ENCODE assay signal across 22 cellular contexts in the genomic region with DNA sequence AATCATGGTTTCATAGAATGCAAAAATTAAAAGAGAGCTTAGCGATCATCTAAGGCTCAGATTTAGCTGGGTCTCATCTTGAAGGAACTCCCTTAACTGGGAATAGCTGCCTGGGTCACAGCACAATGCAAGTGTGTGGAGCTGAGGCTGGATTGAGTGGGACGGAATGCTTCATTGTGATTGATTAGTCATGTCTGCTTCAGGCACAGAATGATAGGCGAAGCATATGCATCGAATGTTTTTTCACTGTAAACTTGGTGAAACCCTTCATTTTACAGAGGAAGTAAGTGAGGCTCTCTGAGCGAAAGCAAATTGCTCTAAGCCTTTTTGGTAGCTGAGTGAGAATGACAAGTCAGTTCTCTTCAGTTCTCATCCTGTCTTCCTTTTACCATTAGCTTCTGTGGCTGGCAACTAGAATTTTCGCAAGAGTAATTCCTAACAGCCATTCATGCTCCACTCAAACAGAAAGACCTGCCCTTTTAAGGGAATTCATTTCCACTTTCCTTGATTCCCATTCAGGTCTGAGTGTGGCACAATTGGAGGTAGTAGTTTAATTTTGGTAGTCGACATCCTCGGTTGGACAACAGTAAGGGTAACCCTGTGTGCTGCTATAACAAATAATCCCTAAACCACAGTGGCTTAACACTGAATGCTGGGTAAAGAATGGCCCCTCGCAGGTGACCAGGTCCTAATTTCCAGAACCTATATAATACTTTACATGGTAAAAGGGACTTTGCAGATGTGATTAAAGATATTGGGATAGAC.
"Had no signal": no experiment of that assay in that cellular context is flagged by ENCODE, and none has a peak within 500 bp of the region (broad histone marks: within the 10 kb centered on the region; RNA-seq: fewer than 3 reads in every experiment).

No MANE protein-coding gene starts in this region.

- ATAC-seq: esophagus mucosa; gastroesophageal sphincter; left cardiac atrium; left ventricle myocardium superior; natural killer cell treated with Interleukin-12 subunit alpha and Interleukin-12 subunit beta and Interleukin-15 and Interleukin-18, amount 100 ng/mL, for 72 hours; pancreas; right cardiac atrium; stimulated activated memory B cell treated with anti-CD40 and anti-IgM and Interleukin-4, amounts not matched to agents 10 μg/mL and 1 μg/mL and 100 μg/mL, for 72 hours had no signal

- FAIRE-seq: endometrium, kidney, pancreas had no signal

- H3K27me3 ChIP-seq: testis, tibial nerve had no signal

- H3K4me3 ChIP-seq: gastroesophageal sphincter, lung, pancreas, smooth muscle cell, testis, tibial nerve had no signal

- DNase-seq: effector memory CD4-positive, alpha-beta T cell; glutamatergic neuron; immature natural killer cell; kidney; left cardiac atrium; left ventricle myocardium superior; mesenchymal stem cell; midbrain; occipital lobe; pancreas; right cardiac atrium; stimulated activated CD4-positive, alpha-beta T cell treated with anti-CD3 and anti-CD28 coated beads, Interleukin-2, amount 100 ng/mL, for 48 hours; stimulated activated CD8-positive, alpha-beta memory T cell treated with anti-CD3 and anti-CD28 coated beads, Interleukin-4, amount 100 ng/mL, for 48 hours; testis had no signal

- H3K27ac ChIP-seq: gastroesophageal sphincter, pancreas, testis, tibial nerve had no signal

- H3K9me3 ChIP-seq: pancreas, testis, tibial nerve had no signal

- H3K36me3 ChIP-seq: gastroesophageal sphincter, pancreas, tibial nerve had no signal

- H3K4me1 ChIP-seq: gastroesophageal sphincter, pancreas, tibial nerve had no signal

- H3K4me2 ChIP-seq: smooth muscle cell had no signal
